9 cellular contexts compared by ENCODE assay signal in genomic region chr12:57693317-57693658, GRCh38. TPM values are rescaled to one million over a fixed set of nuclear protein-coding genes. Genes with fewer than 3 reads are reported as not detected.
DNase-seq lines count a peak whose midpoint lies in the region; ATAC-seq and TF ChIP-seq lines count a peak whose summit lies in the region.
"Had no signal": no experiment of that assay in that cellular context is flagged by ENCODE, and none has a peak within 500 bp of the region (broad histone marks: within the 10 kb centered on the region; RNA-seq: fewer than 3 reads in every experiment).

No MANE protein-coding gene starts in this region.

- no peaks in the 10 kb centered on the region for H3K27me3 ChIP-seq in DND-41 (ENCODE audit: insufficient read depth, low read length, poor library complexity)
- peaks cover 0 to 6% (median 0%) of the 10 kb centered on the region in 3 donors for H3K27me3 ChIP-seq in psoas muscle (ENCODE audit: insufficient read depth in 3 of 3, low read length in 2 of 3)
- H3K27me3 ChIP-seq: Peyer's patch had no signal

- H3K9ac ChIP-seq in DND-41 (ENCODE audit: low read depth, low read length) = peak overlapping the region; percentile 43

- TF ChIP-seq CTCF in DND-41 (IDR thresholded peaks at IDR 0.05; ENCODE audit: borderline replicate concordance, extremely low read depth, low read length, poor library complexity, severe bottlenecking) (no peak), epithelial cell of esophagus (IDR thresholded peaks at IDR 0.05; ENCODE audit: insufficient read depth, low read depth, low read length, missing control alignments) (no peak), psoas muscle (IDR thresholded peaks at IDR 0.05) (no peak)

- intact Hi-C loops in psoas muscle (cut with DNase I) = loop anchor here in 1 of 2 donors (5.0 kb wide), 1 partner anchor 146 kb away; the partner anchor contains the start of gene DCTN2

- WGBS in psoas muscle, 3 donors = 45 to 52% (median 48%) methylated on average over 10 of the region's 10 CpGs

- H3K4me1 ChIP-seq in DND-41 (ENCODE audit: insufficient read depth, low read length) (peaks cover 25% of the 10 kb centered on the region), psoas muscle (peaks cover 10% of the 10 kb centered on the region)

- DNase-seq in DND-41 (no peak), epithelial cell of esophagus (ENCODE audit: low read depth) (peak; percentile 1), psoas muscle (no peak), HPDE6-E6E7 (ENCODE audit: extremely low spot score) (no peak), NCI-H226 (no peak), NCI-H2107 treated with DMSO at 0.1 percent for 48 hours (lab: John Stamatoyannopoulos, UW; ENCODE audit: unreplicated experiment) (no peak)
- no peak for DNase-seq in Jurkat, Clone E6-1 (ENCODE audit: low read depth, low spot score)

- H2AFZ ChIP-seq in DND-41 (ENCODE audit: low read depth, low read length) = peak overlapping the region; percentile 90

- H3K79me2 ChIP-seq in DND-41 (ENCODE audit: insufficient read depth, low read length) = peaks cover 19% of the 10 kb centered on the region

- peak overlapping the region in 1 of 2 experiments; percentile 53; a peak in 2 of 4 replicates for H3K4me3 ChIP-seq in DND-41 (ENCODE audit: low read depth in 1 of 2, low read length in 2 of 2)
- H3K4me3 ChIP-seq in Jurkat, Clone E6-1 (ENCODE audit: low read length) = peak overlapping the region; percentile 39
- no peak overlapping the region for H3K4me3 ChIP-seq in epithelial cell of esophagus (ENCODE audit: low read length)
- H3K4me3 ChIP-seq in psoas muscle = peak overlapping the region; percentile 89

- peak overlapping the region; percentile 58 for H3K27ac ChIP-seq in DND-41 (ENCODE audit: low read length)
- peak overlapping the region; percentile 24 for H3K27ac ChIP-seq in psoas muscle

- H3K9me3 ChIP-seq in DND-41 (ENCODE audit: insufficient read depth, low read length, severe bottlenecking) (no peaks in the 10 kb centered on the region), psoas muscle (no peaks in the 10 kb centered on the region)
- H3K9me3 ChIP-seq: Peyer's patch had no signal

- ATAC-seq in DND-41 (ENCODE audit: insufficient read depth, low read depth) (no peak), psoas muscle (peak in 3 of 4 donors; percentile 1 to 6 (median 4)), GM18519 (IDR thresholded peaks at IDR 0.05; ENCODE audit: low FRiP score, unreplicated experiment) (no peak)

- H3K36me3 ChIP-seq in DND-41 (ENCODE audit: insufficient read depth, low read length) (peaks cover 26% of the 10 kb centered on the region), psoas muscle (ENCODE audit: insufficient read depth in 1 of 2, low read depth in 1 of 2) (peaks cover 10 to 30% of the 10 kb centered on the region in 2 donors)

- no peaks in the 10 kb centered on the region for H4K20me1 ChIP-seq in DND-41 (ENCODE audit: insufficient read depth, low read length)

- H3K4me2 ChIP-seq in DND-41 (ENCODE audit: insufficient read depth, low read length) = peak overlapping the region; percentile 70

RNA-seq across cellular contexts. Expression of gene OS9, which starts 0.6 kb away (rescaled TPM):
- 88.1 TPM for polyA plus RNA-seq in Jurkat, Clone E6-1 (2012; ENCODE audit: insufficient read depth, insufficient read length)
- total RNA-seq in psoas muscle = 10 to 100 TPM; 56.6 to 64.4 (median 61.5) TPM
- 10 to 100 TPM; 53.0 to 76.4 (median 74.6) TPM for polyA plus RNA-seq in psoas muscle

RNA-seq across cellular contexts. Expression of gene AGAP2, which starts 45.3 kb away (rescaled TPM):
- polyA plus RNA-seq in Jurkat, Clone E6-1 (2012; ENCODE audit: insufficient read depth, insufficient read length) = 25.0 TPM
- total RNA-seq in psoas muscle = 1 to 10 TPM; 3.5 to 9.6 (median 5.8) TPM
- 1 to 10 TPM; 2.5 to 3.9 (median 2.9) TPM for polyA plus RNA-seq in psoas muscle

RNA-seq across cellular contexts. Expression of gene TSPAN31, which starts 51.6 kb away (rescaled TPM):
- 6.1 TPM for polyA plus RNA-seq in Jurkat, Clone E6-1 (2012; ENCODE audit: insufficient read depth, insufficient read length)
- 10 to 100 TPM; 14.6 to 21.0 (median 18.8) TPM for total RNA-seq in psoas muscle
- polyA plus RNA-seq in psoas muscle = 10 to 100 TPM; 16.8 to 31.2 (median 23.2) TPM

RNA-seq across cellular contexts. Expression of gene CDK4, which starts 58.8 kb away (rescaled TPM):
- polyA plus RNA-seq in Jurkat, Clone E6-1 (2012; ENCODE audit: insufficient read depth, insufficient read length) = 370 TPM
- total RNA-seq in psoas muscle = 10 to 100 TPM; 38.0 to 74.1 (median 53.6) TPM
- polyA plus RNA-seq in psoas muscle = 100 to 1,000 TPM in 1 of 3 donors, 10 to 100 TPM in 2; 52.8 to 105 (median 56.6) TPM

Comparison
In these comparisons a context has a peak if more than half of its experiments do, and no peak if none do; other contexts are left out.
1. ATAC-seq: peak in psoas muscle (3 of 4); none in DND-41 (single experiment) and GM18519 (single experiment).